13 cellular contexts compared by ENCODE assay signal in genomic region chr14:91755560-91755959, GRCh38. TPM values are rescaled to one million over a fixed set of nuclear protein-coding genes. Genes with fewer than 3 reads are reported as not detected.
DNase-seq lines count a peak whose midpoint lies in the region; ATAC-seq, FAIRE-seq and TF ChIP-seq lines count a peak whose summit lies in the region.
"Had no signal": no experiment of that assay in that cellular context is flagged by ENCODE, and none has a peak within 500 bp of the region (broad histone marks: within the 10 kb centered on the region; RNA-seq: fewer than 3 reads in every experiment).

No MANE protein-coding gene starts in this region.

- H3K9ac ChIP-seq in K562 (ENCODE audit: insufficient read depth in 1 of 2, low read depth in 2 of 2, low read length in 2 of 2), result no peak overlapping the region

- no peaks in the 10 kb centered on the region for H3K27me3 ChIP-seq in K562 (ENCODE audit: control insufficient read depth in 2 of 2, insufficient read depth in 2 of 2, low read length in 2 of 2)
- no peaks in the 10 kb centered on the region for H3K27me3 ChIP-seq in kidney epithelial cell (ENCODE audit: control insufficient read depth, insufficient read depth, low read length)
- no peaks in the 10 kb centered on the region for H3K27me3 ChIP-seq in thyroid gland

- no TSS peak for BruUV-seq in K562 (replicated peaks; lab: Mats Ljungman, UMichigan)

- H3K9me3 ChIP-seq in K562 (replicated peaks; ENCODE audit: control insufficient read depth, insufficient read depth, low read depth, low read length), result no peaks in the 10 kb centered on the region
- H3K9me3 ChIP-seq in thyroid gland, result no peaks in the 10 kb centered on the region

- peak; percentile 15 for DNase-seq in NCI-H510A treated with DMSO at 0.1 percent for 48 hours (lab: John Stamatoyannopoulos, UW)
- DNase-seq in NCI-H510A (lab: John Stamatoyannopoulos, UW), result no peak
- DNase-seq in K562 (ENCODE audit: extremely low read depth in 1 of 4, low spot score in 3 of 4), result no peak
- peak; percentile 52 for DNase-seq in kidney epithelial cell (ENCODE audit: low read depth)
- no peak for DNase-seq in thyroid gland
- no peak for DNase-seq in sciatic nerve (ENCODE audit: low spot score)
- DNase-seq in iPS-NIHi7 (ENCODE audit: extremely low spot score), result no peak
- DNase-seq: activated CD4-positive, alpha-beta T cell treated with anti-CD3 and anti-CD28 coated beads, Interleukin-2, amount 10 ng/mL, durations not matched to agents 24 days and 14 days; DMS79; naive thymus-derived CD4-positive, alpha-beta T cell; NCI-H774; stimulated activated naive B cell treated with anti-CD40 and anti-IgM and Interleukin-4, amounts not matched to agents 10 μg/mL and 1 μg/mL and 100 μg/mL, for 72 hours had no signal

- no peak for ATAC-seq in K562
- no peak for ATAC-seq in HG03432 (IDR thresholded peaks at IDR 0.05; ENCODE audit: unreplicated experiment)
- ATAC-seq in sciatic nerve, result no peak
- ATAC-seq: naive thymus-derived CD4-positive, alpha-beta T cell; stimulated activated naive B cell treated with anti-CD40 and anti-IgM and Interleukin-4, amounts not matched to agents 10 μg/mL and 1 μg/mL and 100 μg/mL, for 72 hours had no signal

- H3K4me3 ChIP-seq in K562 (no peak overlapping the region), kidney epithelial cell (ENCODE audit: low read depth, low read length) (no peak overlapping the region), thyroid gland (replicated peaks in 1 of 3) (no peak overlapping the region)

- in situ Hi-C loops in K562 (cut with MboI), result no loop called here

- no peak for TF ChIP-seq POLR2A in K562 (conservative IDR thresholded peaks at IDR 0.05)
- TF ChIP-seq POLR2A in thyroid gland (IDR thresholded peaks at IDR 0.05), result no peak

- intact Hi-C loops in K562 (cut with micrococcal nuclease), result no loop called here
- intact Hi-C loops in thyroid gland (cut with DNase I), result no loop called here
- intact Hi-C loops in sciatic nerve (cut with DNase I), result no loop called here

- WGBS in K562 (ENCODE audit: insufficient coverage, low coverage, missing lambda C conversion rate), result 26% methylated on average over 3 of the region's 3 CpGs
- WGBS in thyroid gland, 2 donors, result 40 to 44% methylated on average over 3 of the region's 3 CpGs

- no peak overlapping the region for H3K27ac ChIP-seq in K562 (ENCODE audit: extremely low read depth, low read depth, low read length)
- H3K27ac ChIP-seq in thyroid gland, result peak overlapping the region in 2 of 3 donors; percentile 19 to 21

- no peak for FAIRE-seq in K562 (lab: Jason Lieb, UNC)

- TF ChIP-seq RAD21 in K562 (CRISPR knock-in tag; conservative IDR thresholded peaks at IDR 0.05 in 1 of 2, IDR thresholded peaks at IDR 0.05 in 1 of 2), result no peak

- H3K4me1 ChIP-seq in K562 (replicated peaks in 1 of 2; ENCODE audit: control insufficient read depth in 2 of 2, insufficient read depth in 2 of 2, low read length in 2 of 2) (no peaks in the 10 kb centered on the region; a peak in 1 of 5 replicates), thyroid gland (peaks cover 26% of the 10 kb centered on the region in 2 donors)

- CTCF ChIA-PET in K562 (lab: Yijun Ruan, JAX; ENCODE audit: low intra/inter-chr PET ratio), result no interaction called here

- TF ChIP-seq EP300 in K562 (IDR thresholded peaks at IDR 0.05; ENCODE audit: low read length), result no peak

- no peaks in the 10 kb centered on the region for H3K9me1 ChIP-seq in K562 (ENCODE audit: control insufficient read depth, insufficient read depth, low read length)

- H3K79me2 ChIP-seq in K562 (ENCODE audit: control insufficient read depth, insufficient read depth, low read length), result no peaks in the 10 kb centered on the region

- POLR2A ChIA-PET in K562 (lab: Yijun Ruan, JAX), result no interaction called here

- H3K36me3 ChIP-seq in K562 (ENCODE audit: control insufficient read depth, insufficient read depth, low read length), result no peaks in the 10 kb centered on the region
- no peaks in the 10 kb centered on the region for H3K36me3 ChIP-seq in kidney epithelial cell (ENCODE audit: control insufficient read depth, insufficient read depth, low read length)
- no peaks in the 10 kb centered on the region for H3K36me3 ChIP-seq in thyroid gland

- H2AFZ ChIP-seq in K562 (ENCODE audit: low read depth, low read length), result no peak overlapping the region

- no peaks in the 10 kb centered on the region for H4K20me1 ChIP-seq in K562 (replicated peaks; ENCODE audit: control insufficient read depth, insufficient read depth, low read length)

- H3K4me2 ChIP-seq in K562 (ENCODE audit: insufficient read depth, low read length), result no peak overlapping the region

- no peak for TF ChIP-seq CTCF in K562 (IDR thresholded peaks at IDR 0.05 in 2 of 3, conservative IDR thresholded peaks at IDR 0.05 in 1 of 3; ENCODE audit: insufficient read depth in 2 of 3, low read depth in 1 of 3, low read length in 3 of 3)
- TF ChIP-seq CTCF in kidney epithelial cell (IDR thresholded peaks at IDR 0.05; ENCODE audit: insufficient read depth, low read length, poor library complexity, severe bottlenecking), result no peak
- no peak for TF ChIP-seq CTCF in thyroid gland (IDR thresholded peaks at IDR 0.05)

TF ChIP-seq in K562, 482 proteins besides CTCF, POLR2A, EP300 and RAD21:
- TF ChIP-seq POU5F1 (IDR thresholded peaks at IDR 0.05; ENCODE audit: borderline replicate concordance, low read depth, low read length, partially characterized antibody), result no peak
- TF ChIP-seq CEBPG (CRISPR knock-in tag; IDR thresholded peaks at IDR 0.05), result no peak
- TF ChIP-seq CEBPG (tag; conservative IDR thresholded peaks at IDR 0.05 in 1 of 2, IDR thresholded peaks at IDR 0.05 in 1 of 2), result peak; percentile 58 to 83
- TF ChIP-seq CEBPB (tag; IDR thresholded peaks at IDR 0.05), result peak; percentile 80
- TF ChIP-seq HMBOX1 (IDR thresholded peaks at IDR 0.05), result no peak
- no peak for TF ChIP-seq CREB1 (IDR thresholded peaks at IDR 0.05)
- TF ChIP-seq CREB1 (CRISPR knock-in tag; IDR thresholded peaks at IDR 0.05), result no peak
- TF ChIP-seq FOSL1 (tag; conservative IDR thresholded peaks at IDR 0.05), result no peak

RNA-seq across cellular contexts. Expression of gene CATSPERB, which starts 23.7 kb away (rescaled TPM):
- 2.1 TPM in 1 of 2 replicates, not detected in the other for total RNA-seq in K562 (2011; cell fraction: chromatin; rRNA removed; ENCODE audit: low replicate concordance)
- total RNA-seq in K562 (2011; cell fraction: nucleolus; rRNA removed), result 1.1 TPM in 1 of 2 replicates, not detected in the other
- 1.1 TPM in 1 of 2 replicates, not detected in the other for total RNA-seq in K562 (2011; cell fraction: nucleoplasm; rRNA removed)
- total RNA-seq in K562 (2014; rRNA removed) (0.05 and 0.45 TPM in 2 replicates), K562 (2014; rRNA removed; fragmentation: Illumina TruSeq; extraction: Trizol) (1.1 and 1.4 TPM in 2 replicates), K562 (2015; rRNA removed; fragmentation: Illumina TruSeq; extraction: Trizol) (0.98 and 1.0 TPM in 2 replicates), K562 (2021) (0.67 and 0.89 TPM in 2 replicates), kidney epithelial cell (0.07 and 0.08 TPM in 2 replicates), thyroid gland (10 to 100 TPM in 1 of 4 donors, 1 to 10 TPM in 3; 1.8 to 12.1 (median 3.4) TPM), sciatic nerve (0.36 TPM)
- polyA plus RNA-seq in K562 (2011; rRNA removed) (0.18 and 0.38 TPM in 2 replicates), K562 (2014; fragmentation: Illumina TruSeq; extraction: Trizol) (0.82 and 0.98 TPM in 2 replicates), K562 (2014; fragmentation: Nextera tagmentation; extraction: Ambion mirVana) (1 to 10 TPM in 1 of 2 experiments, under 1 TPM in 1; 0.76 to 1.0 TPM), K562 (2014; rRNA removed) (0.98 and 1.4 TPM in 2 replicates)
- polyA plus RNA-seq in K562 (2011; cell fraction: cytosol; rRNA removed), result 0.03 TPM in 1 of 2 replicates, not detected in the other
- polyA plus RNA-seq in K562 (2011; cell fraction: nucleus; rRNA removed), result 0.09 and 0.18 TPM in 2 replicates
- polyA plus RNA-seq in K562 (2012), result 1.5 and 2.7 TPM in 2 replicates
- polyA minus RNA-seq in K562 (2011; rRNA and poly(A)+ RNA removed), result 0.09 TPM in 1 of 2 replicates, not detected in the other
- polyA minus RNA-seq in K562 (2011; cell fraction: cytosol; rRNA and poly(A)+ RNA removed), result not detected in 2 replicates
- polyA minus RNA-seq in K562 (2011; cell fraction: nucleus; rRNA and poly(A)+ RNA removed), result 0.27 and 0.78 TPM in 2 replicates

Comparison
In these comparisons a context has a peak if more than half of its experiments do, and no peak if none do; other contexts are left out.
1. DNase-seq: peak in NCI-H510A treated with DMSO at 0.1 percent for 48 hours (single experiment) and kidney epithelial cell (single experiment); none in NCI-H510A (single experiment), K562 (0 of 4), thyroid gland (0 of 2), sciatic nerve (single experiment) and iPS-NIHi7 (single experiment).